Comparison of ENCODE assay signal across 8 cellular contexts in the genomic region with DNA sequence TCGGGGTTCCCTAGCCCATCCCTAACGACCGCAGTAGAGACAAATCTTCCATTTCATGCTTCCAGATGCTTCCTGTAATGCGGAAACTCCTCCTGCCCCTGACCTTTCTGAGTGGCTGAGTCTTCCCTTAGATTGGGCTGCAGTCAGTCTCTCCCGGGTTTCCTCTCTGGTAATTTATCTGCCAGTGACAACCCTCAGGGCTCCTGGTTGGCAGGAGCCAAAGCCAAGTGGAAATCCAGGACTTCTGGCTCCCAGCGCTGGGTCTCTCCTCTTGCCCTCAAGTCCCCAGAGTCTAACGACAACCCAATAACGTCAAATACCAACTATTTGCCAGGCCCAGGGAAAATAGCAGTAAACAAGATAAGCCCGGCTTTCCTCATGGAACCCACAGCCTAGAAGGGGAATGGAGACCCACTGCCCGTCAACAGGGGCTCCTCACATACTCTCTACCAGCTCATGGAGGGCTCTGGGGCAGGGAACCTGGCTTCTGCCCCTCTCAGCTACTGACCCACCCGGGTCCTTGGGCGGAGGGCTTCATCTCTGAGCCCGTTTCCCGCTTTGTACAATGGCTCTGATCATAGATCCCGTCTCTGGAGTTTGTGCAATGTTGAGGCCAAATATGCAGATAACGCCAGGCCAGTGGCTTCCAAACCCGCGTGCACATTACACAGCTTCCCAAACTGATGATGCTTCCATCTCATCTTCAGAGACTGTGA. TPM values are rescaled to one million over a fixed set of nuclear protein-coding genes. Genes with fewer than 3 reads are reported as not detected.
DNase-seq lines count a peak whose midpoint lies in the region; ATAC-seq, FAIRE-seq and TF ChIP-seq lines count a peak whose summit lies in the region.

No MANE protein-coding gene starts in this region.

- H3K36me3 ChIP-seq in astrocyte (ENCODE audit: insufficient read depth, low read length) (no peaks in the 10 kb centered on the region), uterus (no peaks in the 10 kb centered on the region)

- FAIRE-seq in astrocyte (lab: Jason Lieb, UNC), result no peak

- WGBS in lower leg skin, 2 donors, result 23 to 25% methylated on average over 18 of the region's 18 CpGs

- DNase-seq in Right ventricle myocardium inferior (ENCODE audit: missing footprints), result peak; percentile 53
- no peak for DNase-seq in Right ventricle myocardium superior
- peak; percentile 49 for DNase-seq in astrocyte (ENCODE audit: low read depth)
- peak in 1 of 2 donors; percentile 73 for DNase-seq in lower leg skin (ENCODE audit: low spot score in 2 of 2)
- DNase-seq in uterus, result no peak
- DNase-seq in cerebellar cortex (ENCODE audit: low spot score), result no peak

- TF ChIP-seq CTCF in astrocyte (IDR thresholded peaks at IDR 0.05; ENCODE audit: insufficient read depth, low read depth, low read length) (no peak), lower leg skin (IDR thresholded peaks at IDR 0.05) (no peak), uterus (IDR thresholded peaks at IDR 0.05) (no peak)

- peaks cover 18% of the 10 kb centered on the region for H3K27me3 Mint-ChIP-seq in astrocyte (ENCODE audit: low read depth, unreplicated experiment)

- H3K27ac ChIP-seq in astrocyte (ENCODE audit: low read depth, low read length), result peak overlapping the region; percentile 95
- H3K27ac ChIP-seq in uterus, result peak overlapping the region; percentile 99 to 100

- intact Hi-C loops in Right ventricle myocardium inferior (cut with DNase I) (loop anchor here (2.0 kb wide), 1 partner anchor 162 kb away; no protein-coding TSS in a partner anchor), Right ventricle myocardium superior (cut with DNase I) (loop anchor here (5.0 kb wide), 1 partner anchor 164 kb away; no protein-coding TSS in a partner anchor), lower leg skin (cut with DNase I; ENCODE audit: low total_unique reads) (loop anchor here (10.0 kb wide), 1 partner anchor 166 kb away; no protein-coding TSS in a partner anchor), uterus (cut with DNase I; ENCODE audit: low total_unique reads) (no loop called here)

- no peaks in the 10 kb centered on the region for H3K27me3 ChIP-seq in astrocyte (ENCODE audit: insufficient read depth, low read length)
- no peaks in the 10 kb centered on the region for H3K27me3 ChIP-seq in uterus

- ATAC-seq in Right ventricle myocardium inferior (no peak), Right ventricle myocardium superior (ENCODE audit: poor library complexity) (no peak), GM21367 (IDR thresholded peaks at IDR 0.05; ENCODE audit: unreplicated experiment) (no peak), GM19035 (IDR thresholded peaks at IDR 0.05; ENCODE audit: unreplicated experiment) (no peak)

- peak overlapping the region; percentile 61 for H2AFZ ChIP-seq in astrocyte (ENCODE audit: low read depth, low read length)

- H3K9me3 Mint-ChIP-seq in astrocyte (ENCODE audit: unreplicated experiment), result no peaks in the 10 kb centered on the region

- peak overlapping the region; percentile 74 for H3K4me3 ChIP-seq in astrocyte (ENCODE audit: insufficient read depth, low read depth, low read length)
- peak overlapping the region; percentile 53 for H3K4me3 ChIP-seq in lower leg skin (ENCODE audit: low read depth, poor library complexity, severe bottlenecking)
- H3K4me3 ChIP-seq in uterus, result peak overlapping the region; percentile 90 to 95

- peaks cover 25% of the 10 kb centered on the region for H3K79me2 ChIP-seq in astrocyte (ENCODE audit: insufficient read depth, low read length)

- H3K4me3 Mint-ChIP-seq in astrocyte (ENCODE audit: unreplicated experiment), result peak overlapping the region; percentile 88

- no peaks in the 10 kb centered on the region for H3K36me3 Mint-ChIP-seq in astrocyte (ENCODE audit: low read depth, unreplicated experiment)

- H4K20me1 ChIP-seq in astrocyte (ENCODE audit: insufficient read depth, low read length), result peaks cover 29% of the 10 kb centered on the region

- no peaks in the 10 kb centered on the region for H3K9me3 ChIP-seq in astrocyte (ENCODE audit: insufficient read depth, low read depth, low read length)
- H3K9me3 ChIP-seq in uterus, result no peaks in the 10 kb centered on the region

- peak overlapping the region; percentile 82 for H3K27ac Mint-ChIP-seq in astrocyte (ENCODE audit: unreplicated experiment)

- no peak for TF ChIP-seq POLR2A in lower leg skin (IDR thresholded peaks at IDR 0.05)
- no peak for TF ChIP-seq POLR2A in uterus (IDR thresholded peaks at IDR 0.05)

- H3K4me1 Mint-ChIP-seq in astrocyte (ENCODE audit: low read depth, unreplicated experiment), result peaks cover 17% of the 10 kb centered on the region

- peak overlapping the region; percentile 85 for H3K4me2 ChIP-seq in astrocyte (ENCODE audit: low read length)

- peaks cover 14% of the 10 kb centered on the region for H3K4me1 ChIP-seq in astrocyte (ENCODE audit: insufficient read depth, low read length)
- H3K4me1 ChIP-seq in uterus, result peaks cover 6 to 15% of the 10 kb centered on the region in 2 donors

- peak overlapping the region; percentile 96 for H3K9ac ChIP-seq in astrocyte (ENCODE audit: low read length)

RNA-seq across cellular contexts. Expression of a gene that starts 1.1 kb away (rescaled TPM):
- total RNA-seq in Right ventricle myocardium inferior, result 36.1 TPM
- 33.1 TPM for total RNA-seq in Right ventricle myocardium superior
- 25.8 and 30.4 TPM in 2 replicates for total RNA-seq in astrocyte
- 100 to 1,000 TPM in 1 of 4 donors, 10 to 100 TPM in 3; 54.7 to 101 (median 73.3) TPM for total RNA-seq in lower leg skin
- total RNA-seq in uterus, result 10 to 100 TPM; 16.9 to 61.2 (median 28.1) TPM

Comparison
In these comparisons a context has a peak if more than half of its experiments do, and no peak if none do; other contexts are left out.
1. DNase-seq: peak in Right ventricle myocardium inferior (single experiment) and astrocyte (single experiment); none in Right ventricle myocardium superior (single experiment), uterus (0 of 2) and cerebellar cortex (single experiment).
2. Peak in every context shown above with its lines, with median percentiles within 50 percentile points of each other: H3K4me3 ChIP-seq.